ENCODE assay signal across 25 cellular contexts in genomic region chr3:125406070-125406469, GRCh38.
"Had no signal": no experiment of that assay in that cellular context is flagged by ENCODE, and none has a peak within 500 bp of the region (broad histone marks: within the 10 kb centered on the region; RNA-seq: fewer than 3 reads in every experiment).

No MANE protein-coding gene starts in this region.

- H3K36me3 Mint-ChIP-seq: natural killer cell; stimulated activated effector memory CD8-positive, alpha-beta T cell treated with anti-CD3 and anti-CD28 coated beads, Interleukin-12 subunit alpha, Interleukin-12 subunit beta, amount 100 ng/mL, for 72 hours had no signal

- H3K27ac Mint-ChIP-seq: memory B cell; natural killer cell; stimulated activated effector memory CD8-positive, alpha-beta T cell treated with anti-CD3 and anti-CD28 coated beads, Interleukin-12 subunit alpha, Interleukin-12 subunit beta, amount 100 ng/mL, for 72 hours had no signal

- H3K9me3 Mint-ChIP-seq: natural killer cell had no signal

- H3K4me1 Mint-ChIP-seq: memory B cell; neural crest cell; stimulated activated effector memory CD8-positive, alpha-beta T cell treated with anti-CD3 and anti-CD28 coated beads, Interleukin-12 subunit alpha, Interleukin-12 subunit beta, amount 100 ng/mL, for 72 hours had no signal

- H3K4me1 ChIP-seq: gastrocnemius medialis, heart left ventricle, pancreas, right atrium auricular region, sigmoid colon, stomach, vagina had no signal

- H3K9me3 ChIP-seq: gastrocnemius medialis, heart left ventricle, neutrophil, pancreas, right atrium auricular region, sigmoid colon, stomach, thyroid gland, vagina had no signal

- H3K27ac ChIP-seq: dorsolateral prefrontal cortex, gastrocnemius medialis, heart left ventricle, hepatocyte, neutrophil, pancreas, right atrium auricular region, sigmoid colon, stomach, thyroid gland, vagina had no signal

- DNase-seq: dorsolateral prefrontal cortex; effector CD4-positive, alpha-beta T cell; foreskin fibroblast; gastrocnemius medialis; heart left ventricle; kidney; natural killer cell; pancreas; sigmoid colon; stimulated activated CD4-positive, alpha-beta T cell treated with anti-CD3 and anti-CD28 coated beads, Interleukin-2, amount 100 ng/mL, for 24 hours; stimulated activated CD4-positive, alpha-beta T cell treated with anti-CD3 and anti-CD28 coated beads, Interleukin-4, amount 100 ng/mL, for 24 hours; stimulated activated naive CD4-positive, alpha-beta T cell treated with Interleukin-2 at 50 U/mL for 16 hours; stomach; trophoblast cell had no signal

- H3K27me3 ChIP-seq: dorsolateral prefrontal cortex, gastrocnemius medialis, hepatocyte, pancreas, right atrium auricular region, sigmoid colon, stomach, thyroid gland, vagina had no signal

- ATAC-seq: esophagus mucosa; gastrocnemius medialis; heart left ventricle; left lobe of liver; natural killer cell; pancreas; stimulated activated effector memory CD8-positive, alpha-beta T cell treated with anti-CD3 and anti-CD28 coated beads, Interleukin-12 subunit alpha, Interleukin-12 subunit beta, amount 100 ng/mL, for 72 hours had no signal

- H3K4me2 ChIP-seq: hepatocyte had no signal

- H3K4me3 ChIP-seq: dorsolateral prefrontal cortex, gastrocnemius medialis, heart left ventricle, hepatocyte, lung, pancreas, right atrium auricular region, sigmoid colon, stomach, thyroid gland, vagina had no signal

- H3K4me3 Mint-ChIP-seq: memory B cell; natural killer cell; neural crest cell; stimulated activated effector memory CD8-positive, alpha-beta T cell treated with anti-CD3 and anti-CD28 coated beads, Interleukin-12 subunit alpha, Interleukin-12 subunit beta, amount 100 ng/mL, for 72 hours had no signal

- H3K36me3 ChIP-seq: gastrocnemius medialis, heart left ventricle, neutrophil, pancreas, right atrium auricular region, sigmoid colon, stomach, thyroid gland, vagina had no signal
